In genomic region chr6:137677714-137678113, GRCh38 we compare ENCODE assay signal across 15 cellular contexts.
A peak's percentile ranks its signal among the peaks of the same experiment; 100 is the strongest.
DNase-seq lines count a peak whose midpoint lies in the region; ATAC-seq lines count a peak whose summit lies in the region.
"Had no signal": no experiment of that assay in that cellular context is flagged by ENCODE, and none has a peak within 500 bp of the region (broad histone marks: within the 10 kb centered on the region; RNA-seq: fewer than 3 reads in every experiment).

No MANE protein-coding gene starts in this region.

- H3K4me1 Mint-ChIP-seq in activated CD8-positive, alpha-beta memory T cell treated with anti-CD3 and anti-CD28 coated beads, Interleukin-2, amount 10 ng/mL, durations not matched to agents 7 days and 5 days = peaks cover 57% of the 10 kb centered on the region
- peaks cover 35% of the 10 kb centered on the region for H3K4me1 Mint-ChIP-seq in activated naive CD8-positive, alpha-beta T cell treated with anti-CD3 and anti-CD28 coated beads for 36 hours
- H3K4me1 Mint-ChIP-seq: nephron had no signal

- no peak for ATAC-seq in activated CD8-positive, alpha-beta memory T cell treated with anti-CD3 and anti-CD28 coated beads, Interleukin-2, amount 10 ng/mL, durations not matched to agents 7 days and 5 days
- ATAC-seq in HG03571 (IDR thresholded peaks at IDR 0.05; ENCODE audit: unreplicated experiment) (no peak), esophagus mucosa (no peak)
- ATAC-seq: foreskin keratinocyte had no signal

- H3K4me3 Mint-ChIP-seq in activated CD8-positive, alpha-beta memory T cell treated with anti-CD3 and anti-CD28 coated beads, Interleukin-2, amount 10 ng/mL, durations not matched to agents 7 days and 5 days = peak overlapping the region; percentile 51
- no peak overlapping the region for H3K4me3 Mint-ChIP-seq in activated naive CD8-positive, alpha-beta T cell treated with anti-CD3 and anti-CD28 coated beads for 36 hours
- H3K4me3 Mint-ChIP-seq: HFFc6, nephron had no signal

- peak overlapping the region; percentile 91 for H3K27ac Mint-ChIP-seq in activated CD8-positive, alpha-beta memory T cell treated with anti-CD3 and anti-CD28 coated beads, Interleukin-2, amount 10 ng/mL, durations not matched to agents 7 days and 5 days
- H3K27ac Mint-ChIP-seq in activated naive CD8-positive, alpha-beta T cell treated with anti-CD3 and anti-CD28 coated beads for 36 hours = peak overlapping the region; percentile 40
- H3K27ac Mint-ChIP-seq: HFFc6, nephron had no signal

- CTCF ChIA-PET in activated CD8-positive, alpha-beta memory T cell treated with anti-CD3 and anti-CD28 coated beads, Interleukin-2, amount 10 ng/mL, durations not matched to agents 7 days and 5 days (lab: Charles Lee) = no interaction called here

- H3K36me3 Mint-ChIP-seq in activated CD8-positive, alpha-beta memory T cell treated with anti-CD3 and anti-CD28 coated beads, Interleukin-2, amount 10 ng/mL, durations not matched to agents 7 days and 5 days = peaks cover 41% of the 10 kb centered on the region
- no peaks in the 10 kb centered on the region for H3K36me3 Mint-ChIP-seq in activated naive CD8-positive, alpha-beta T cell treated with anti-CD3 and anti-CD28 coated beads for 36 hours

- H3K9me3 Mint-ChIP-seq in activated CD8-positive, alpha-beta memory T cell treated with anti-CD3 and anti-CD28 coated beads, Interleukin-2, amount 10 ng/mL, durations not matched to agents 7 days and 5 days (ENCODE audit: low read depth) = peaks cover 2% of the 10 kb centered on the region
- peaks cover 5% of the 10 kb centered on the region for H3K9me3 Mint-ChIP-seq in activated naive CD8-positive, alpha-beta T cell treated with anti-CD3 and anti-CD28 coated beads for 36 hours
- H3K9me3 Mint-ChIP-seq: HFFc6 had no signal

- no peak for DNase-seq in activated CD8-positive, alpha-beta memory T cell treated with anti-CD3 and anti-CD28 coated beads, Interleukin-2, amount 10 ng/mL, durations not matched to agents 7 days and 5 days
- no peak for DNase-seq in activated CD8-positive, alpha-beta memory T cell treated with anti-CD3 and anti-CD28 coated beads, Interleukin-2, amount 50 U/mL, for 4 hours
- DNase-seq in NOMO-1 treated with dmso at 0.1 percent for 144 hours (lab: John Stamatoyannopoulos, UW; ENCODE audit: unreplicated experiment) = peak; percentile 52
- no peak for DNase-seq in activated naive CD8-positive, alpha-beta T cell treated with anti-CD3 and anti-CD28 coated beads for 36 hours
- peak; percentile 26 for DNase-seq in pons (ENCODE audit: low spot score)
- DNase-seq in RPMI8226 = no peak
- DNase-seq: ACHN; central memory CD4-positive, alpha-beta T cell; COR-L47; foreskin keratinocyte; HFFc6; NCI-H2081 had no signal

- H3K27me3 Mint-ChIP-seq in activated CD8-positive, alpha-beta memory T cell treated with anti-CD3 and anti-CD28 coated beads, Interleukin-2, amount 10 ng/mL, durations not matched to agents 7 days and 5 days = no peaks in the 10 kb centered on the region
- peaks cover 25% of the 10 kb centered on the region for H3K27me3 Mint-ChIP-seq in activated naive CD8-positive, alpha-beta T cell treated with anti-CD3 and anti-CD28 coated beads for 36 hours

Comparison
In these comparisons a context has a peak if more than half of its experiments do, and no peak if none do; other contexts are left out.
1. DNase-seq: peak in NOMO-1 treated with dmso at 0.1 percent for 144 hours (single experiment) and pons (single experiment); none in activated CD8-positive, alpha-beta memory T cell treated with anti-CD3 and anti-CD28 coated beads, Interleukin-2, amount 10 ng/mL, durations not matched to agents 7 days and 5 days (single experiment), activated CD8-positive, alpha-beta memory T cell treated with anti-CD3 and anti-CD28 coated beads, Interleukin-2, amount 50 U/mL, for 4 hours (single experiment), activated naive CD8-positive, alpha-beta T cell treated with anti-CD3 and anti-CD28 coated beads for 36 hours (single experiment) and RPMI8226 (single experiment).